ENCODE assay signal across 26 cellular contexts in genomic region chr16:7331997-7332396, GRCh38. TPM values are rescaled to one million over a fixed set of nuclear protein-coding genes. Genes with fewer than 3 reads are reported as not detected.
DNase-seq lines count a peak whose midpoint lies in the region; ATAC-seq and TF ChIP-seq lines count a peak whose summit lies in the region.
"Had no signal": no experiment of that assay in that cellular context is flagged by ENCODE, and none has a peak within 500 bp of the region (broad histone marks: within the 10 kb centered on the region; RNA-seq: fewer than 3 reads in every experiment).

No MANE protein-coding gene starts in this region.

- H3K9ac ChIP-seq in skeletal muscle tissue (ENCODE audit: low read depth in 1 of 3, low read length in 3 of 3), result peak overlapping the region; percentile 77 to 88 (median 87)
- H3K9ac ChIP-seq: BLaER1 had no signal

- intact Hi-C loops in left ventricle myocardium inferior (cut with micrococcal nuclease), result no loop called here
- intact Hi-C loops in left ventricle myocardium superior (cut with micrococcal nuclease), result no loop called here
- intact Hi-C loops in right cardiac atrium (cut with DNase I), result no loop called here

- peaks cover 35% of the 10 kb centered on the region for H3K4me1 ChIP-seq in left ventricle myocardium inferior
- peaks cover 3% of the 10 kb centered on the region for H3K4me1 ChIP-seq in right cardiac atrium (ENCODE audit: control insufficient read depth, insufficient read depth, low read length)
- H3K4me1 ChIP-seq in skeletal muscle tissue (ENCODE audit: control insufficient read depth in 3 of 3, insufficient read depth in 3 of 3, low read length in 3 of 3), result peaks cover 26 to 39% (median 38%) of the 10 kb centered on the region in 3 donors

- ATAC-seq in left ventricle myocardium superior (no peak), right cardiac atrium (no peak), omental fat pad (ENCODE audit: low FRiP score) (peak; percentile 61)
- ATAC-seq: HCT116 had no signal

- H3K36me3 ChIP-seq in left ventricle myocardium inferior (no peaks in the 10 kb centered on the region), skeletal muscle tissue (ENCODE audit: control insufficient read depth in 3 of 3, insufficient read depth in 3 of 3, low read length in 3 of 3) (no peaks in the 10 kb centered on the region)
- H3K36me3 ChIP-seq: BLaER1 had no signal

- no peaks in the 10 kb centered on the region for H3K9me3 ChIP-seq in left ventricle myocardium inferior (replicated peaks)
- H3K9me3 ChIP-seq in right cardiac atrium (ENCODE audit: control insufficient read depth, low read length), result no peaks in the 10 kb centered on the region
- no peaks in the 10 kb centered on the region for H3K9me3 ChIP-seq in skeletal muscle tissue (ENCODE audit: control insufficient read depth in 3 of 3, low read length in 3 of 3)
- H3K9me3 ChIP-seq: BLaER1 had no signal

- TF ChIP-seq CTCF in left ventricle myocardium inferior (IDR thresholded peaks at IDR 0.05; ENCODE audit: borderline replicate concordance) (no peak), omental fat pad (IDR thresholded peaks at IDR 0.05) (no peak)

- 33% methylated on average over 6 of the region's 6 CpGs for WGBS in right cardiac atrium

- H3K27me3 ChIP-seq in left ventricle myocardium inferior (ENCODE audit: low read depth), result no peaks in the 10 kb centered on the region
- no peaks in the 10 kb centered on the region for H3K27me3 ChIP-seq in right cardiac atrium (ENCODE audit: control insufficient read depth, insufficient read depth)
- no peaks in the 10 kb centered on the region for H3K27me3 ChIP-seq in skeletal muscle tissue (ENCODE audit: control insufficient read depth in 3 of 3, insufficient read depth in 3 of 3, low read length in 3 of 3)
- H3K27me3 ChIP-seq: BLaER1 had no signal

- H3K27ac ChIP-seq in left ventricle myocardium inferior (replicated peaks) (peak overlapping the region; percentile 90), right cardiac atrium (ENCODE audit: low read length) (no peak overlapping the region), skeletal muscle tissue (ENCODE audit: low read depth, low read length) (peak overlapping the region; percentile 95)
- H3K27ac ChIP-seq: BLaER1, PC-9 had no signal

- H3K4me3 ChIP-seq in left ventricle myocardium inferior, result peak overlapping the region; percentile 68
- H3K4me3 ChIP-seq in right cardiac atrium (ENCODE audit: low read length), result peak overlapping the region; percentile 63
- peak overlapping the region in 2 of 3 donors; percentile 79 to 86 for H3K4me3 ChIP-seq in skeletal muscle tissue (ENCODE audit: low read length in 3 of 3)
- H3K4me3 ChIP-seq: BLaER1, PC-9 had no signal

- DNase-seq in left ventricle myocardium inferior (no peak), left ventricle myocardium superior (no peak), right cardiac atrium (no peak), omental fat pad (ENCODE audit: low spot score) (no peak), T-helper 9 cell (no peak)
- DNase-seq in activated CD4-positive, alpha-beta T cell treated with anti-CD3 and anti-CD28 coated beads, Interleukin-2, amount 50 U/mL, for 1 hour, result no peak
- no peak for DNase-seq in activated CD8-positive, alpha-beta memory T cell treated with anti-CD3 and anti-CD28 coated beads, Interleukin-2, amount 50 U/mL, for 4 hours
- DNase-seq: CD4-positive, CD25-positive, alpha-beta regulatory T cell; DMS153; DND-41; IMR-90; KG1; NCI-H1092; NCI-H1436; NCI-H187; NCI-H2171 treated with DMSO at 0.1 percent for 48 hours; NCI-H345; NCI-H524; NCI-H774; NK-92 treated with Interleukin-12 subunit alpha and Interleukin-12 subunit beta, amount 100 ng/mL, for 24 hours; PC-9; SHP77 had no signal

RNA-seq across cellular contexts. Expression of gene RBFOX1, which starts 0.6 kb away (rescaled TPM):
- total RNA-seq in left ventricle myocardium inferior (71.8 TPM), left ventricle myocardium superior (79.4 TPM), right cardiac atrium (10 to 100 TPM; 55.9 to 80.8 (median 69.2) TPM), omental fat pad (1 to 10 TPM in 2 of 4 donors, under 1 TPM in 1, not detected in 1; 0.24 to 2.9 (median 1.1) TPM), skeletal muscle tissue (26.1 TPM)
- 22.5 TPM for polyA plus RNA-seq in right cardiac atrium
- total RNA-seq: CD4-positive, CD25-positive, alpha-beta regulatory T cell; IMR-90; PC-9 had no signal
- polyA plus RNA-seq: AG04450; CD4-positive, CD25-positive, alpha-beta regulatory T cell; IMR-90 had no signal
